1 cellular context compared by ENCODE assay signal in the genomic region with DNA sequence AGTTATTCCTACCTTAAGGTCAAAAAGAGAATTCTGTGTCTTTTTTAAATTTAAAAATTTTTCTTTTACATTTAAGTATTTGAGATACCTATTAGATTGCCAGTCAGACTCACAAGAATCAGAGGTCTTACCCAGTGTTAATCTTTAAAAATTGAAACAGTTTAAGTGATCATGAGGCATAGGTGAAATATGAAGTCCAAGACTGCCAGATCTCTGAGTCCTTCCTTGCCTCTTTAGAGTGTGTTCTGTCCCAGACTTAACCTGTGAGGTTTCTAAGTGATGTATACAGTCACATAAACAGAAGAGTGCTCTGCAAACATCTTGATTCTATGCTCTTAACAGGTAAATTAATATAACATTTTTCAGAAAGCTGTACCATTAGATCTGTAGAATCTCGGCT.
TF ChIP-seq lines count a peak whose summit lies in the region.

No MANE protein-coding gene starts in this region.

TF ChIP-seq in K562, 482 proteins besides CTCF, POLR2A, EP300 and RAD21 (continued from another document):
- TF ChIP-seq, protein P1, sequence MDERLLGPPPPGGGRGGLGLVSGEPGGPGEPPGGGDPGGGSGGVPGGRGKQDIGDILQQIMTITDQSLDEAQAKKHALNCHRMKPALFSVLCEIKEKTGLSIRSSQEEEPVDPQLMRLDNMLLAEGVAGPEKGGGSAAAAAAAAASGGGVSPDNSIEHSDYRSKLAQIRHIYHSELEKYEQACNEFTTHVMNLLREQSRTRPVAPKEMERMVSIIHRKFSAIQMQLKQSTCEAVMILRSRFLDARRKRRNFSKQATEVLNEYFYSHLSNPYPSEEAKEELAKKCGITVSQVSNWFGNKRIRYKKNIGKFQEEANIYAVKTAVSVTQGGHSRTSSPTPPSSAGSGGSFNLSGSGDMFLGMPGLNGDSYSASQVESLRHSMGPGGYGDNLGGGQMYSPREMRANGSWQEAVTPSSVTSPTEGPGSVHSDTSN (CRISPR knock-in tag; IDR thresholded peaks at IDR 0.05; ENCODE audit: low read depth) = no peak
- TF ChIP-seq, protein P1 (tag; conservative IDR thresholded peaks at IDR 0.05; ENCODE audit: low read depth) = no peak
- TF ChIP-seq ZNF282 (CRISPR knock-in tag; IDR thresholded peaks at IDR 0.05) (no peak), ZFX (CRISPR knock-in tag; IDR thresholded peaks at IDR 0.05) (no peak), CSDE1 (IDR thresholded peaks at IDR 0.05) (no peak), STAT5A (IDR thresholded peaks at IDR 0.05; ENCODE audit: borderline replicate concordance, low read length) (no peak)
